Comparison of ENCODE assay signal across 1 cellular context in the genomic region with DNA sequence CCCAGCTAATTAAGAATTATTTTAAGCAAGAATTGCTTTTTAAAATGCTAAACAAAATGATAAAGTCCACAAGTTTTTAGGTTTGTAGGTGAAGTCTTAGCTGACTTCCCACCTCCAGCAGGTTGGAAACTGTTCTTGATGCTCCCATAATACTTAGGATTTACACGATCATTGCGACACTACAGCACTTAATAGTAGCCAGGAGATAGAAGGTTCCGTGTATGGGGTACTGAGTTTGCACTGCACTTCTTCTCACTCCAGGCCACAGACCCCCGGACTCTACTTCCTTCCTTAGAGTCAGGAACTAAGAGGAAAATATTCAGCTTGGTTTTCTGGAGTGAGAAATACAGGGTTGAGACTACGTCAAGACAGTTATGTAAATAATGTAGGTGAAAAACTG.
A peak's percentile ranks its signal among the peaks of the same experiment; 100 is the strongest.
TF ChIP-seq lines count a peak whose summit lies in the region.

No MANE protein-coding gene starts in this region.

TF ChIP-seq in K562, 482 proteins besides CTCF, POLR2A, EP300 and RAD21:
- TF ChIP-seq, protein P1, sequence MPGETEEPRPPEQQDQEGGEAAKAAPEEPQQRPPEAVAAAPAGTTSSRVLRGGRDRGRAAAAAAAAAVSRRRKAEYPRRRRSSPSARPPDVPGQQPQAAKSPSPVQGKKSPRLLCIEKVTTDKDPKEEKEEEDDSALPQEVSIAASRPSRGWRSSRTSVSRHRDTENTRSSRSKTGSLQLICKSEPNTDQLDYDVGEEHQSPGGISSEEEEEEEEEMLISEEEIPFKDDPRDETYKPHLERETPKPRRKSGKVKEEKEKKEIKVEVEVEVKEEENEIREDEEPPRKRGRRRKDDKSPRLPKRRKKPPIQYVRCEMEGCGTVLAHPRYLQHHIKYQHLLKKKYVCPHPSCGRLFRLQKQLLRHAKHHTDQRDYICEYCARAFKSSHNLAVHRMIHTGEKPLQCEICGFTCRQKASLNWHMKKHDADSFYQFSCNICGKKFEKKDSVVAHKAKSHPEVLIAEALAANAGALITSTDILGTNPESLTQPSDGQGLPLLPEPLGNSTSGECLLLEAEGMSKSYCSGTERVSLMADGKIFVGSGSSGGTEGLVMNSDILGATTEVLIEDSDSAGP (CRISPR knock-in tag; IDR thresholded peaks at IDR 0.05): no peak
- TF ChIP-seq HEY1 (CRISPR knock-in tag; IDR thresholded peaks at IDR 0.05; ENCODE audit: borderline replicate concordance) (no peak), CEBPB (tag; IDR thresholded peaks at IDR 0.05) (peak; percentile 63; the same call in 1 of the 2 replicates), TSC22D4 (tag; IDR thresholded peaks at IDR 0.05) (no peak), POLR3A (IDR thresholded peaks at IDR 0.05; ENCODE audit: borderline replicate concordance, extremely low read depth, insufficient read depth, insufficient read length) (no peak)
- TF ChIP-seq, protein P2, sequence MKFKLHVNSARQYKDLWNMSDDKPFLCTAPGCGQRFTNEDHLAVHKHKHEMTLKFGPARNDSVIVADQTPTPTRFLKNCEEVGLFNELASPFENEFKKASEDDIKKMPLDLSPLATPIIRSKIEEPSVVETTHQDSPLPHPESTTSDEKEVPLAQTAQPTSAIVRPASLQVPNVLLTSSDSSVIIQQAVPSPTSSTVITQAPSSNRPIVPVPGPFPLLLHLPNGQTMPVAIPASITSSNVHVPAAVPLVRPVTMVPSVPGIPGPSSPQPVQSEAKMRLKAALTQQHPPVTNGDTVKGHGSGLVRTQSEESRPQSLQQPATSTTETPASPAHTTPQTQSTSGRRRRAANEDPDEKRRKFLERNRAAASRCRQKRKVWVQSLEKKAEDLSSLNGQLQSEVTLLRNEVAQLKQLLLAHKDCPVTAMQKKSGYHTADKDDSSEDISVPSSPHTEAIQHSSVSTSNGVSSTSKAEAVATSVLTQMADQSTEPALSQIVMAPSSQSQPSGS (CRISPR knock-in tag; IDR thresholded peaks at IDR 0.05): no peak
